In the genomic region with DNA sequence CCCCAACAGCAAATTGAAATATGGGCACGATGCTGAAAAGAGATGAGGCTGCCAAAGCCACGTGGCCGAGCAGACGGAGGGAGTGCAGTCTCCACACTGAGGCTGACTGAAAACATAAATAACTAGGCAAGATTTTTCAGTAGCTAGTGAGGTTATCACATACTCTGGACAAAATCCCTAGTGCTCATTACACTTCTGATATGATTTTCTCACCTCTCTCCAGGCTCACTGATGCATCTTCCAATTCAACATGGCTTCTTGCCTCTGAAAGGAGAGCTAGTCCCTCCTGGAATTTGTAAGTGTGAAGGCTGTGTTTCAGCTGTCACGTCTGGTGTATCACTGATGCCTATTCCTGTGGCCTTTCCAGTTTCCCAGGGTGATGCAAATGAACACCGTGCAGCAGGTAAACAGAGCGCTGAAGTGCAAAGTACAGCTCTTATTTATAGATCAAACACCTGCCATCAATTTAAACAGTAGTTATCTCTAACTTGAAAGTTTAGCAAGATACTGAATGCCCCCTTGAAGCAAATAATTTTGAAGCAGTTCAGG, we compare ENCODE assay signal across 1 cellular context.
TF ChIP-seq lines count a peak whose summit lies in the region.

No MANE protein-coding gene starts in this region.

TF ChIP-seq in HepG2, 621 proteins besides CTCF, POLR2A, EP300 and RAD21 (continued from another document):
- TF ChIP-seq DMTF1 (CRISPR knock-in tag; IDR thresholded peaks at IDR 0.05), result no peak
- peak; percentile 100 for TF ChIP-seq MEF2D (CRISPR knock-in tag; IDR thresholded peaks at IDR 0.05)
- TF ChIP-seq, protein P1, sequence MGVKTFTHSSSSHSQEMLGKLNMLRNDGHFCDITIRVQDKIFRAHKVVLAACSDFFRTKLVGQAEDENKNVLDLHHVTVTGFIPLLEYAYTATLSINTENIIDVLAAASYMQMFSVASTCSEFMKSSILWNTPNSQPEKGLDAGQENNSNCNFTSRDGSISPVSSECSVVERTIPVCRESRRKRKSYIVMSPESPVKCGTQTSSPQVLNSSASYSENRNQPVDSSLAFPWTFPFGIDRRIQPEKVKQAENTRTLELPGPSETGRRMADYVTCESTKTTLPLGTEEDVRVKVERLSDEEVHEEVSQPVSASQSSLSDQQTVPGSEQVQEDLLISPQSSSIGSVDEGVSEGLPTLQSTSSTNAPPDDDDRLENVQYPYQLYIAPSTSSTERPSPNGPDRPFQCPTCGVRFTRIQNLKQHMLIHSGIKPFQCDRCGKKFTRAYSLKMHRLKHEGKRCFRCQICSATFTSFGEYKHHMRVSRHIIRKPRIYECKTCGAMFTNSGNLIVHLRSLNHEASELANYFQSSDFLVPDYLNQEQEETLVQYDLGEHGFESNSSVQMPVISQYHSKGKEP (CRISPR knock-in tag; IDR thresholded peaks at IDR 0.05), result no peak
- TF ChIP-seq DDIT3 (CRISPR knock-in tag; IDR thresholded peaks at IDR 0.05), result no peak; the same call in 1 of the 2 replicates
- no peak for TF ChIP-seq FIP1L1 (IDR thresholded peaks at IDR 0.05; ENCODE audit: borderline replicate concordance, insufficient read depth, low read depth, low read length)
- no peak for TF ChIP-seq ZNF260 (CRISPR knock-in tag; IDR thresholded peaks at IDR 0.05; ENCODE audit: borderline replicate concordance, low read depth)
- TF ChIP-seq, protein P2, sequence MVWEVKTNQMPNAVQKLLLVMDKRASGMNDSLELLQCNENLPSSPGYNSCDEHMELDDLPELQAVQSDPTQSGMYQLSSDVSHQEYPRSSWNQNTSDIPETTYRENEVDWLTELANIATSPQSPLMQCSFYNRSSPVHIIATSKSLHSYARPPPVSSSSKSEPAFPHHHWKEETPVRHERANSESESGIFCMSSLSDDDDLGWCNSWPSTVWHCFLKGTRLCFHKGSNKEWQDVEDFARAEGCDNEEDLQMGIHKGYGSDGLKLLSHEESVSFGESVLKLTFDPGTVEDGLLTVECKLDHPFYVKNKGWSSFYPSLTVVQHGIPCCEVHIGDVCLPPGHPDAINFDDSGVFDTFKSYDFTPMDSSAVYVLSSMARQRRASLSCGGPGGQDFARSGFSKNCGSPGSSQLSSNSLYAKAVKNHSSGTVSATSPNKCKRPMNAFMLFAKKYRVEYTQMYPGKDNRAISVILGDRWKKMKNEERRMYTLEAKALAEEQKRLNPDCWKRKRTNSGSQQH (CRISPR knock-in tag; IDR thresholded peaks at IDR 0.05; ENCODE audit: low read depth), result no peak
- no peak for TF ChIP-seq ZSCAN20 (CRISPR knock-in tag; IDR thresholded peaks at IDR 0.05; ENCODE audit: borderline replicate concordance)
- no peak for TF ChIP-seq ZNF282 (IDR thresholded peaks at IDR 0.05; ENCODE audit: partially characterized antibody)
- no peak for TF ChIP-seq ZNF484 (CRISPR knock-in tag; IDR thresholded peaks at IDR 0.05; ENCODE audit: borderline replicate concordance, low read depth)
- peak; percentile 39; the same call in 1 of the 2 replicates for TF ChIP-seq POLR2AphosphoS5 (IDR thresholded peaks at IDR 0.05; ENCODE audit: low read depth, low read length)
- no peak for TF ChIP-seq HOXA9 (CRISPR knock-in tag; IDR thresholded peaks at IDR 0.05; ENCODE audit: borderline replicate concordance)
- TF ChIP-seq, protein P3, sequence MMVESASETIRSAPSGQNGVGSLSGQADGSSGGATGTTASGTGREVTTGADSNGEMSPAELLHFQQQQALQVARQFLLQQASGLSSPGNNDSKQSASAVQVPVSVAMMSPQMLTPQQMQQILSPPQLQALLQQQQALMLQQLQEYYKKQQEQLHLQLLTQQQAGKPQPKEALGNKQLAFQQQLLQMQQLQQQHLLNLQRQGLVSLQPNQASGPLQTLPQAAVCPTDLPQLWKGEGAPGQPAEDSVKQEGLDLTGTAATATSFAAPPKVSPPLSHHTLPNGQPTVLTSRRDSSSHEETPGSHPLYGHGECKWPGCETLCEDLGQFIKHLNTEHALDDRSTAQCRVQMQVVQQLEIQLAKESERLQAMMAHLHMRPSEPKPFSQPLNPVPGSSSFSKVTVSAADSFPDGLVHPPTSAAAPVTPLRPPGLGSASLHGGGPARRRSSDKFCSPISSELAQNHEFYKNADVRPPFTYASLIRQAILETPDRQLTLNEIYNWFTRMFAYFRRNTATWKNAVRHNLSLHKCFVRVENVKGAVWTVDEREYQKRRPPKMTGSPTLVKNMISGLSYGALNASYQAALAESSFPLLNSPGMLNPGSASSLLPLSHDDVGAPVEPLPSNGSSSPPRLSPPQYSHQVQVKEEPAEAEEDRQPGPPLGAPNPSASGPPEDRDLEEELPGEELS (CRISPR knock-in tag; IDR thresholded peaks at IDR 0.05), result peak; percentile 93
- TF ChIP-seq ZNF674 (CRISPR knock-in tag; IDR thresholded peaks at IDR 0.05; ENCODE audit: low read depth), result no peak
- TF ChIP-seq, protein P4, sequence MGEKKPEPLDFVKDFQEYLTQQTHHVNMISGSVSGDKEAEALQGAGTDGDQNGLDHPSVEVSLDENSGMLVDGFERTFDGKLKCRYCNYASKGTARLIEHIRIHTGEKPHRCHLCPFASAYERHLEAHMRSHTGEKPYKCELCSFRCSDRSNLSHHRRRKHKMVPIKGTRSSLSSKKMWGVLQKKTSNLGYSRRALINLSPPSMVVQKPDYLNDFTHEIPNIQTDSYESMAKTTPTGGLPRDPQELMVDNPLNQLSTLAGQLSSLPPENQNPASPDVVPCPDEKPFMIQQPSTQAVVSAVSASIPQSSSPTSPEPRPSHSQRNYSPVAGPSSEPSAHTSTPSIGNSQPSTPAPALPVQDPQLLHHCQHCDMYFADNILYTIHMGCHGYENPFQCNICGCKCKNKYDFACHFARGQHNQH (CRISPR knock-in tag; IDR thresholded peaks at IDR 0.05), result peak; percentile 72
- no peak for TF ChIP-seq PHF8 (CRISPR knock-in tag; IDR thresholded peaks at IDR 0.05)
- no peak for TF ChIP-seq ZNF512 (CRISPR knock-in tag; IDR thresholded peaks at IDR 0.05)
- TF ChIP-seq SIX4 (CRISPR knock-in tag; IDR thresholded peaks at IDR 0.05), result no peak
- TF ChIP-seq ZNF777 (CRISPR knock-in tag; IDR thresholded peaks at IDR 0.05), result no peak
- no peak for TF ChIP-seq ZFYVE20 (CRISPR knock-in tag; IDR thresholded peaks at IDR 0.05; ENCODE audit: borderline replicate concordance, low read depth)
- TF ChIP-seq, protein P5, sequence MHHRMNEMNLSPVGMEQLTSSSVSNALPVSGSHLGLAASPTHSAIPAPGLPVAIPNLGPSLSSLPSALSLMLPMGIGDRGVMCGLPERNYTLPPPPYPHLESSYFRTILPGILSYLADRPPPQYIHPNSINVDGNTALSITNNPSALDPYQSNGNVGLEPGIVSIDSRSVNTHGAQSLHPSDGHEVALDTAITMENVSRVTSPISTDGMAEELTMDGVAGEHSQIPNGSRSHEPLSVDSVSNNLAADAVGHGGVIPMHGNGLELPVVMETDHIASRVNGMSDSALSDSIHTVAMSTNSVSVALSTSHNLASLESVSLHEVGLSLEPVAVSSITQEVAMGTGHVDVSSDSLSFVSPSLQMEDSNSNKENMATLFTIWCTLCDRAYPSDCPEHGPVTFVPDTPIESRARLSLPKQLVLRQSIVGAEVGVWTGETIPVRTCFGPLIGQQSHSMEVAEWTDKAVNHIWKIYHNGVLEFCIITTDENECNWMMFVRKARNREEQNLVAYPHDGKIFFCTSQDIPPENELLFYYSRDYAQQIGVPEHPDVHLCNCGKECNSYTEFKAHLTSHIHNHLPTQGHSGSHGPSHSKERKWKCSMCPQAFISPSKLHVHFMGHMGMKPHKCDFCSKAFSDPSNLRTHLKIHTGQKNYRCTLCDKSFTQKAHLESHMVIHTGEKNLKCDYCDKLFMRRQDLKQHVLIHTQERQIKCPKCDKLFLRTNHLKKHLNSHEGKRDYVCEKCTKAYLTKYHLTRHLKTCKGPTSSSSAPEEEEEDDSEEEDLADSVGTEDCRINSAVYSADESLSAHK (CRISPR knock-in tag; IDR thresholded peaks at IDR 0.05; ENCODE audit: borderline replicate concordance), result no peak
- TF ChIP-seq ZNF569 (CRISPR knock-in tag; IDR thresholded peaks at IDR 0.05; ENCODE audit: borderline replicate concordance), result no peak
- TF ChIP-seq ZNF235 (CRISPR knock-in tag; IDR thresholded peaks at IDR 0.05; ENCODE audit: borderline replicate concordance), result no peak
- no peak for TF ChIP-seq ARNT2 (CRISPR knock-in tag; IDR thresholded peaks at IDR 0.05; ENCODE audit: low read depth)
- no peak for TF ChIP-seq ZFP37 (CRISPR knock-in tag; IDR thresholded peaks at IDR 0.05; ENCODE audit: borderline replicate concordance)
- TF ChIP-seq KAT2B (IDR thresholded peaks at IDR 0.05; ENCODE audit: borderline replicate concordance, low read depth, low read length), result no peak
- TF ChIP-seq JUND (CRISPR knock-in tag; IDR thresholded peaks at IDR 0.05), result no peak
